Comparison of ENCODE assay signal across 1 cellular context in the genomic region with DNA sequence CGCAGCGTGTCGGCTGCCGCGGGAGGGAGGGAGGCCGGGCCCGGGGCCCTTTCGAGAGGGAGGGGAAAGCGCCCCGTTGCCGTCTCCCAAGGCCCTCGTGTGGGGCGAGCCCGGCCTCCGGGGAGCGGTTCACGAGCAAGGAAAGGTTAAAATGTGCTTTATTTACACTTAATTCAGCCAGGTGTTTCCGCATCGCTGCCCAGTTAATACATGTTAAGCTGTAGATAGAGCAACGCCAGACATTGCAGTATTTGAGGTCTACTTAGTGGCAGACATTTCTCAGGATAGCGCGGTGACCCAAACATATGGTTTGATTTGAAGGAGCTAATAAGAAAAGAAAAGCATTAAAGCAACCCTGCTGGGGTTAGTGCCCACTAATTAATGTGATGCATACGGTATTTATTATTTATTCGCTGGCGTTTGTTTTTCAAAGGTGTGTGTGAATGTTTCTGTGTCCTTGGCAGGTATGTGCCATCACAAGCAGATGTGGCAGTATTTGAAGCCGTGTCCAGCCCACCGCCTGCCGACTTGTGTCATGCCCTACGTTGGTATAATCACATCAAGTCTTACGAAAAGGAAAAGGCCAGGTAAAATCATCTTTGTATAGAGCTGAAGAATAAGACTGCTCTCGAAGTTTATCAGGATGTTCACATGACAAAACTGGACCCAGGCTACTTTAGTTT.
TF ChIP-seq lines count a peak whose summit lies in the region.

No MANE protein-coding gene starts in this region.

TF ChIP-seq in HepG2, 621 proteins besides CTCF, POLR2A, EP300 and RAD21 (continues in another document):
- TF ChIP-seq ZNF12 (CRISPR knock-in tag; IDR thresholded peaks at IDR 0.05): no peak
- TF ChIP-seq, protein P1, sequence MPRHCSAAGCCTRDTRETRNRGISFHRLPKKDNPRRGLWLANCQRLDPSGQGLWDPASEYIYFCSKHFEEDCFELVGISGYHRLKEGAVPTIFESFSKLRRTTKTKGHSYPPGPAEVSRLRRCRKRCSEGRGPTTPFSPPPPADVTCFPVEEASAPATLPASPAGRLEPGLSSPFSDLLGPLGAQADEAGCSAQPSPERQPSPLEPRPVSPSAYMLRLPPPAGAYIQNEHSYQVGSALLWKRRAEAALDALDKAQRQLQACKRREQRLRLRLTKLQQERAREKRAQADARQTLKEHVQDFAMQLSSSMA (CRISPR knock-in tag; IDR thresholded peaks at IDR 0.05): no peak
- TF ChIP-seq, protein P2, sequence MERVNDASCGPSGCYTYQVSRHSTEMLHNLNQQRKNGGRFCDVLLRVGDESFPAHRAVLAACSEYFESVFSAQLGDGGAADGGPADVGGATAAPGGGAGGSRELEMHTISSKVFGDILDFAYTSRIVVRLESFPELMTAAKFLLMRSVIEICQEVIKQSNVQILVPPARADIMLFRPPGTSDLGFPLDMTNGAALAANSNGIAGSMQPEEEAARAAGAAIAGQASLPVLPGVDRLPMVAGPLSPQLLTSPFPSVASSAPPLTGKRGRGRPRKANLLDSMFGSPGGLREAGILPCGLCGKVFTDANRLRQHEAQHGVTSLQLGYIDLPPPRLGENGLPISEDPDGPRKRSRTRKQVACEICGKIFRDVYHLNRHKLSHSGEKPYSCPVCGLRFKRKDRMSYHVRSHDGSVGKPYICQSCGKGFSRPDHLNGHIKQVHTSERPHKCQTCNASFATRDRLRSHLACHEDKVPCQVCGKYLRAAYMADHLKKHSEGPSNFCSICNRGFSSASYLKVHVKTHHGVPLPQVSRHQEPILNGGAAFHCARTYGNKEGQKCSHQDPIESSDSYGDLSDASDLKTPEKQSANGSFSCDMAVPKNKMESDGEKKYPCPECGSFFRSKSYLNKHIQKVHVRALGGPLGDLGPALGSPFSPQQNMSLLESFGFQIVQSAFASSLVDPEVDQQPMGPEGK (CRISPR knock-in tag; IDR thresholded peaks at IDR 0.05): peak; percentile 77; the same call in 1 of the 2 replicates
- TF ChIP-seq, protein P3, sequence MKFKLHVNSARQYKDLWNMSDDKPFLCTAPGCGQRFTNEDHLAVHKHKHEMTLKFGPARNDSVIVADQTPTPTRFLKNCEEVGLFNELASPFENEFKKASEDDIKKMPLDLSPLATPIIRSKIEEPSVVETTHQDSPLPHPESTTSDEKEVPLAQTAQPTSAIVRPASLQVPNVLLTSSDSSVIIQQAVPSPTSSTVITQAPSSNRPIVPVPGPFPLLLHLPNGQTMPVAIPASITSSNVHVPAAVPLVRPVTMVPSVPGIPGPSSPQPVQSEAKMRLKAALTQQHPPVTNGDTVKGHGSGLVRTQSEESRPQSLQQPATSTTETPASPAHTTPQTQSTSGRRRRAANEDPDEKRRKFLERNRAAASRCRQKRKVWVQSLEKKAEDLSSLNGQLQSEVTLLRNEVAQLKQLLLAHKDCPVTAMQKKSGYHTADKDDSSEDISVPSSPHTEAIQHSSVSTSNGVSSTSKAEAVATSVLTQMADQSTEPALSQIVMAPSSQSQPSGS (CRISPR knock-in tag; IDR thresholded peaks at IDR 0.05): no peak
- no peak for TF ChIP-seq SRSF9 (IDR thresholded peaks at IDR 0.05; ENCODE audit: borderline replicate concordance, insufficient read depth, low read depth, low read length, poor library complexity, severe bottlenecking)
- TF ChIP-seq XBP1 (CRISPR knock-in tag; IDR thresholded peaks at IDR 0.05): no peak
- TF ChIP-seq EHMT2 (IDR thresholded peaks at IDR 0.05; ENCODE audit: borderline replicate concordance, low read depth, low read length): no peak
- TF ChIP-seq TCF7L2 (IDR thresholded peaks at IDR 0.05; ENCODE audit: low read depth, low read length): no peak
- TF ChIP-seq ZNF230 (CRISPR knock-in tag; IDR thresholded peaks at IDR 0.05): no peak
- TF ChIP-seq, protein P4, sequence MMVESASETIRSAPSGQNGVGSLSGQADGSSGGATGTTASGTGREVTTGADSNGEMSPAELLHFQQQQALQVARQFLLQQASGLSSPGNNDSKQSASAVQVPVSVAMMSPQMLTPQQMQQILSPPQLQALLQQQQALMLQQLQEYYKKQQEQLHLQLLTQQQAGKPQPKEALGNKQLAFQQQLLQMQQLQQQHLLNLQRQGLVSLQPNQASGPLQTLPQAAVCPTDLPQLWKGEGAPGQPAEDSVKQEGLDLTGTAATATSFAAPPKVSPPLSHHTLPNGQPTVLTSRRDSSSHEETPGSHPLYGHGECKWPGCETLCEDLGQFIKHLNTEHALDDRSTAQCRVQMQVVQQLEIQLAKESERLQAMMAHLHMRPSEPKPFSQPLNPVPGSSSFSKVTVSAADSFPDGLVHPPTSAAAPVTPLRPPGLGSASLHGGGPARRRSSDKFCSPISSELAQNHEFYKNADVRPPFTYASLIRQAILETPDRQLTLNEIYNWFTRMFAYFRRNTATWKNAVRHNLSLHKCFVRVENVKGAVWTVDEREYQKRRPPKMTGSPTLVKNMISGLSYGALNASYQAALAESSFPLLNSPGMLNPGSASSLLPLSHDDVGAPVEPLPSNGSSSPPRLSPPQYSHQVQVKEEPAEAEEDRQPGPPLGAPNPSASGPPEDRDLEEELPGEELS (CRISPR knock-in tag; IDR thresholded peaks at IDR 0.05): no peak
- 0 out of 2 replicates have a peak, but pooled peaks have one; percentile 82 for TF ChIP-seq RELA (CRISPR knock-in tag; IDR thresholded peaks at IDR 0.05)
- TF ChIP-seq, protein P5, sequence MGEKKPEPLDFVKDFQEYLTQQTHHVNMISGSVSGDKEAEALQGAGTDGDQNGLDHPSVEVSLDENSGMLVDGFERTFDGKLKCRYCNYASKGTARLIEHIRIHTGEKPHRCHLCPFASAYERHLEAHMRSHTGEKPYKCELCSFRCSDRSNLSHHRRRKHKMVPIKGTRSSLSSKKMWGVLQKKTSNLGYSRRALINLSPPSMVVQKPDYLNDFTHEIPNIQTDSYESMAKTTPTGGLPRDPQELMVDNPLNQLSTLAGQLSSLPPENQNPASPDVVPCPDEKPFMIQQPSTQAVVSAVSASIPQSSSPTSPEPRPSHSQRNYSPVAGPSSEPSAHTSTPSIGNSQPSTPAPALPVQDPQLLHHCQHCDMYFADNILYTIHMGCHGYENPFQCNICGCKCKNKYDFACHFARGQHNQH (CRISPR knock-in tag; IDR thresholded peaks at IDR 0.05): no peak
- TF ChIP-seq, protein P6, sequence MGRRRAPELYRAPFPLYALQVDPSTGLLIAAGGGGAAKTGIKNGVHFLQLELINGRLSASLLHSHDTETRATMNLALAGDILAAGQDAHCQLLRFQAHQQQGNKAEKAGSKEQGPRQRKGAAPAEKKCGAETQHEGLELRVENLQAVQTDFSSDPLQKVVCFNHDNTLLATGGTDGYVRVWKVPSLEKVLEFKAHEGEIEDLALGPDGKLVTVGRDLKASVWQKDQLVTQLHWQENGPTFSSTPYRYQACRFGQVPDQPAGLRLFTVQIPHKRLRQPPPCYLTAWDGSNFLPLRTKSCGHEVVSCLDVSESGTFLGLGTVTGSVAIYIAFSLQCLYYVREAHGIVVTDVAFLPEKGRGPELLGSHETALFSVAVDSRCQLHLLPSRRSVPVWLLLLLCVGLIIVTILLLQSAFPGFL (CRISPR knock-in tag; IDR thresholded peaks at IDR 0.05): no peak
- no peak for TF ChIP-seq TAF1 (CRISPR knock-in tag; IDR thresholded peaks at IDR 0.05)
- 0 out of 2 replicates have a peak, but pooled peaks have one; percentile 32 for TF ChIP-seq FOXK1 (CRISPR knock-in tag; IDR thresholded peaks at IDR 0.05; ENCODE audit: borderline replicate concordance, low read depth)
- TF ChIP-seq ZKSCAN1 (IDR thresholded peaks at IDR 0.05; ENCODE audit: low read length): no peak
- 0 out of 2 replicates have a peak, but pooled peaks have one; percentile 13 for TF ChIP-seq ZFP90 (CRISPR knock-in tag; IDR thresholded peaks at IDR 0.05; ENCODE audit: borderline replicate concordance)
- 0 out of 2 replicates have a peak, but pooled peaks have one; percentile 44 for TF ChIP-seq ZNF468 (CRISPR knock-in tag; IDR thresholded peaks at IDR 0.05)
- TF ChIP-seq ELF1 (CRISPR knock-in tag; IDR thresholded peaks at IDR 0.05): no peak
- TF ChIP-seq, protein P7, sequence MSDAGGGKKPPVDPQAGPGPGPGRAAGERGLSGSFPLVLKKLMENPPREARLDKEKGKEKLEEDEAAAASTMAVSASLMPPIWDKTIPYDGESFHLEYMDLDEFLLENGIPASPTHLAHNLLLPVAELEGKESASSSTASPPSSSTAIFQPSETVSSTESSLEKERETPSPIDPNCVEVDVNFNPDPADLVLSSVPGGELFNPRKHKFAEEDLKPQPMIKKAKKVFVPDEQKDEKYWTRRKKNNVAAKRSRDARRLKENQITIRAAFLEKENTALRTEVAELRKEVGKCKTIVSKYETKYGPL (CRISPR knock-in tag; IDR thresholded peaks at IDR 0.05): no peak
- no peak for TF ChIP-seq ZNF329 (CRISPR knock-in tag; IDR thresholded peaks at IDR 0.05; ENCODE audit: low read depth)
- no peak for TF ChIP-seq SUZ12 (IDR thresholded peaks at IDR 0.05; ENCODE audit: low read depth, low read length)
- no peak for TF ChIP-seq FOXM1 (CRISPR knock-in tag; IDR thresholded peaks at IDR 0.05)
- TF ChIP-seq ZFP37 (CRISPR knock-in tag; IDR thresholded peaks at IDR 0.05; ENCODE audit: borderline replicate concordance): no peak
- TF ChIP-seq KDM3A (CRISPR knock-in tag; IDR thresholded peaks at IDR 0.05; ENCODE audit: low read depth): no peak; the same call in 1 of the 2 replicates
- no peak for TF ChIP-seq SETDB1 (CRISPR knock-in tag; IDR thresholded peaks at IDR 0.05; ENCODE audit: borderline replicate concordance)
- TF ChIP-seq, protein P8, sequence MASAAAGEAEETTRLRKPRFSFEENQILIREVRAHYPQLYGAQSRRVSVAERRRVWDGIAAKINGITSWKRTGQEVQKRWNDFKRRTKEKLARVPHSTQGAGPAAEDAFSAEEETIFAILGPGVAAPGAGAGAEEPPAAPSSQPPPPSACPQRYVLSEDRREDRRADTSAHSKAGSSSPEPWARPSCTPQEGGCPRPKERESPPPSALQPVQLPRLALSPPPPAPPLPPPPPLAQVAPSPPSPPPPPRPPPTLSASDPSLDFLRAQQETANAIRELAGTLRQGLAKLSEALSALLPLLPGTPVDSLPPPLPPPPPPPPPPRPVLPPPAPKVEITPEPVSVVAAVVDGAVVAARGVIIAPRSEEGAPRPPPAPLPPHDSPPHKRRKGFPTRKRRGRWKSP (CRISPR knock-in tag; IDR thresholded peaks at IDR 0.05): no peak
- TF ChIP-seq, protein P9, sequence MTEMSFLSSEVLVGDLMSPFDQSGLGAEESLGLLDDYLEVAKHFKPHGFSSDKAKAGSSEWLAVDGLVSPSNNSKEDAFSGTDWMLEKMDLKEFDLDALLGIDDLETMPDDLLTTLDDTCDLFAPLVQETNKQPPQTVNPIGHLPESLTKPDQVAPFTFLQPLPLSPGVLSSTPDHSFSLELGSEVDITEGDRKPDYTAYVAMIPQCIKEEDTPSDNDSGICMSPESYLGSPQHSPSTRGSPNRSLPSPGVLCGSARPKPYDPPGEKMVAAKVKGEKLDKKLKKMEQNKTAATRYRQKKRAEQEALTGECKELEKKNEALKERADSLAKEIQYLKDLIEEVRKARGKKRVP (CRISPR knock-in tag; IDR thresholded peaks at IDR 0.05): 0 out of 4 replicates have a peak, but pooled peaks of 1 of the 2 experiments have one; percentile 23
- TF ChIP-seq KDM5B (CRISPR knock-in tag; IDR thresholded peaks at IDR 0.05; ENCODE audit: borderline replicate concordance): 0 out of 2 replicates have a peak, but pooled peaks have one; percentile 13
- no peak for TF ChIP-seq NRL (CRISPR knock-in tag; IDR thresholded peaks at IDR 0.05; ENCODE audit: borderline replicate concordance)
- TF ChIP-seq, protein P10, sequence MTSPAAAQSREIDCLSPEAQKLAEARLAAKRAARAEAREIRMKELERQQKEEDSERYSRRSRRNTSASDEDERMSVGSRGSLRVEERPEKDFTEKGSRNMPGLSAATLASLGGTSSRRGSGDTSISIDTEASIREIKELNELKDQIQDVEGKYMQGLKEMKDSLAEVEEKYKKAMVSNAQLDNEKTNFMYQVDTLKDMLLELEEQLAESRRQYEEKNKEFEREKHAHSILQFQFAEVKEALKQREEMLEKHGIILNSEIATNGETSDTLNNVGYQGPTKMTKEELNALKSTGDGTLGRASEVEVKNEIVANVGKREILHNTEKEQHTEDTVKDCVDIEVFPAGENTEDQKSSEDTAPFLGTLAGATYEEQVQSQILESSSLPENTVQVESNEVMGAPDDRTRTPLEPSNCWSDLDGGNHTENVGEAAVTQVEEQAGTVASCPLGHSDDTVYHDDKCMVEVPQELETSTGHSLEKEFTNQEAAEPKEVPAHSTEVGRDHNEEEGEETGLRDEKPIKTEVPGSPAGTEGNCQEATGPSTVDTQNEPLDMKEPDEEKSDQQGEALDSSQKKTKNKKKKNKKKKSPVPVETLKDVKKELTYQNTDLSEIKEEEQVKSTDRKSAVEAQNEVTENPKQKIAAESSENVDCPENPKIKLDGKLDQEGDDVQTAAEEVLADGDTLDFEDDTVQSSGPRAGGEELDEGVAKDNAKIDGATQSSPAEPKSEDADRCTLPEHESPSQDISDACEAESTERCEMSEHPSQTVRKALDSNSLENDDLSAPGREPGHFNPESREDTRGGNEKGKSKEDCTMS (CRISPR knock-in tag; conservative IDR thresholded peaks at IDR 0.05): no peak
- TF ChIP-seq CENPT (CRISPR knock-in tag; IDR thresholded peaks at IDR 0.05; ENCODE audit: low read depth): 0 out of 2 replicates have a peak, but pooled peaks have one; percentile 38
- no peak; the same call in 1 of the 2 replicates for TF ChIP-seq TOE1 (CRISPR knock-in tag; IDR thresholded peaks at IDR 0.05)
- TF ChIP-seq NCOA2 (CRISPR knock-in tag; IDR thresholded peaks at IDR 0.05): no peak
- TF ChIP-seq ZNF550 (CRISPR knock-in tag; IDR thresholded peaks at IDR 0.05; ENCODE audit: borderline replicate concordance): no peak
- no peak for TF ChIP-seq KLF9 (CRISPR knock-in tag; IDR thresholded peaks at IDR 0.05; ENCODE audit: low read depth)
- TF ChIP-seq NFE2L2 (IDR thresholded peaks at IDR 0.05; ENCODE audit: low read length): no peak; the same call in 1 of the 2 replicates
